14 cellular contexts compared by ENCODE assay signal in the genomic region with DNA sequence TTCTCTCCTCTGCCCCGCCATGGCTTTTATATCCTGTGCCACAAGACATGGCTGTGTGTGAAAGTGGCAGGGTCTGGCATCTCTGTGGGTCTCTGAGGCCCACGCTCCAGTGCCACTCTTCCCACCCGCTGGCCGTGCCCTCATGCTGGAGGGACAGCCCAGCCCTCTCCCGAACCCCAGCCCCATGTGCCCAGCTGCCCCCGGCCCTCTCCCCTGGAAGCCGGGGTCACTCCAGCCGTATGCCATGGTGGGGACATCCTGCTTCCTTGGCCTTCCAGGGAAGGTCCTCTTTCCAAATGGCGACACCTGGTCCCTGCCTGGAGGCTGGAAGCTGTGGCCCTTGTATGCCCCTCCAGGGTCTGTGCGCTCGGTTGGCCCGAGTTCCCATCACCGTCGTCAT.
DNase-seq lines count a peak whose midpoint lies in the region; ATAC-seq and TF ChIP-seq lines count a peak whose summit lies in the region.
"Had no signal": no experiment of that assay in that cellular context is flagged by ENCODE, and none has a peak within 500 bp of the region (broad histone marks: within the 10 kb centered on the region; RNA-seq: fewer than 3 reads in every experiment).

No MANE protein-coding gene starts in this region.

- no peak overlapping the region for H2AFZ ChIP-seq in mesenchymal stem cell (ENCODE audit: low read depth, low read length)
- H2AFZ ChIP-seq: PC-9 had no signal

- WGBS in mesenchymal stem cell = 93% methylated on average over 14 of the region's 14 CpGs
- 93% methylated on average over 14 of the region's 14 CpGs for WGBS in sigmoid colon, 2 donors

- intact Hi-C loops in sigmoid colon (cut with DNase I) = no loop called here

- H3K4ac ChIP-seq in mesenchymal stem cell (ENCODE audit: low read depth in 1 of 2, low read length in 2 of 2) = no peak overlapping the region

- H4K20me1 ChIP-seq in BLaER1 = peaks cover 100% of the 10 kb centered on the region

- H3K9ac ChIP-seq in BLaER1 (0 out of 2 replicates have a peak overlapping the region, but pooled peaks have one; percentile 24), mesenchymal stem cell (ENCODE audit: low read length) (no peak overlapping the region)

- H3K14ac ChIP-seq in mesenchymal stem cell (ENCODE audit: low read length in 2 of 2) = no peak overlapping the region

- no peak overlapping the region for H3K4me3 ChIP-seq in BLaER1
- no peak overlapping the region for H3K4me3 ChIP-seq in RWPE2 (ENCODE audit: severe bottlenecking)
- H3K4me3 ChIP-seq in mesenchymal stem cell (ENCODE audit: insufficient read depth in 1 of 2, low read depth in 1 of 2, low read length in 2 of 2) = no peak overlapping the region
- H3K4me3 ChIP-seq in sigmoid colon = no peak overlapping the region
- H3K4me3 ChIP-seq: PC-9 had no signal

- H3K4me1 ChIP-seq in BLaER1 (peaks cover 49% of the 10 kb centered on the region), RWPE2 (ENCODE audit: insufficient read depth, poor library complexity, severe bottlenecking) (no peaks in the 10 kb centered on the region), mesenchymal stem cell (ENCODE audit: control insufficient read depth, insufficient read depth, low read depth, low read length) (peaks cover 5% of the 10 kb centered on the region), sigmoid colon (peaks cover 0 to 56% (median 52%) of the 10 kb centered on the region in 4 donors)

- H3K36me3 ChIP-seq in BLaER1 (peaks cover 98% of the 10 kb centered on the region), RWPE2 (ENCODE audit: low read depth) (peaks cover 18% of the 10 kb centered on the region; the same call in 1 of the 2 replicates), mesenchymal stem cell (ENCODE audit: control insufficient read depth in 1 of 2, insufficient read depth in 2 of 2, low read depth in 1 of 2, low read length in 2 of 2) (peaks cover 5 to 33% of the 10 kb centered on the region in 2 experiments), sigmoid colon (peaks cover 0 to 13% (median 1%) of the 10 kb centered on the region in 4 donors)

- peaks cover 25% of the 10 kb centered on the region for H3K79me1 ChIP-seq in mesenchymal stem cell (replicated peaks; ENCODE audit: low read length, poor library complexity, severe bottlenecking)

- no peak for ATAC-seq in RWPE2 (ENCODE audit: low read depth)

- H2BK120ac ChIP-seq in mesenchymal stem cell (ENCODE audit: low read depth, low read length) = no peak overlapping the region

- H4K8ac ChIP-seq in mesenchymal stem cell (ENCODE audit: low read length) = no peak overlapping the region

- no peak overlapping the region for H2BK5ac ChIP-seq in mesenchymal stem cell (ENCODE audit: low read depth, low read length, poor library complexity, severe bottlenecking)

- H2BK12ac ChIP-seq in mesenchymal stem cell (ENCODE audit: low read length in 2 of 2) = no peak overlapping the region

- no peak for TF ChIP-seq EP300 in sigmoid colon (IDR thresholded peaks at IDR 0.05)

- no peak overlapping the region for H4K91ac ChIP-seq in mesenchymal stem cell (ENCODE audit: low read length)

- no peak for TF ChIP-seq POLR2A in sigmoid colon (IDR thresholded peaks at IDR 0.05)

- no peak overlapping the region for H3K23ac ChIP-seq in mesenchymal stem cell (ENCODE audit: low read length in 2 of 2)

- TF ChIP-seq CTCF in RWPE2 (IDR thresholded peaks at IDR 0.05; ENCODE audit: poor library complexity, severe bottlenecking) (no peak), sigmoid colon (IDR thresholded peaks at IDR 0.05) (no peak)

- no peaks in the 10 kb centered on the region for H3K27me3 ChIP-seq in BLaER1
- H3K27me3 ChIP-seq in RWPE2 (ENCODE audit: insufficient read depth, poor library complexity, severe bottlenecking) = no peaks in the 10 kb centered on the region
- no peaks in the 10 kb centered on the region for H3K27me3 ChIP-seq in mesenchymal stem cell (ENCODE audit: control insufficient read depth in 1 of 2, insufficient read depth in 1 of 2, low read length in 2 of 2)
- H3K27me3 ChIP-seq in sigmoid colon = no peaks in the 10 kb centered on the region

- H2AK5ac ChIP-seq in mesenchymal stem cell (ENCODE audit: low read length, severe bottlenecking) = no peak overlapping the region

- H3K27ac ChIP-seq in BLaER1 (peak overlapping the region; percentile 58), RWPE2 (ENCODE audit: poor library complexity, severe bottlenecking) (no peak overlapping the region), mesenchymal stem cell (ENCODE audit: low read length, poor library complexity, severe bottlenecking) (no peak overlapping the region), sigmoid colon (peak overlapping the region; percentile 11 to 93 (median 88))
- H3K27ac ChIP-seq: PC-9 had no signal

- DNase-seq in RWPE2 (ENCODE audit: low spot score) (peak; percentile 34), mesenchymal stem cell (no peak), sigmoid colon (no peak), hippocampal formation (lab: John Stamatoyannopoulos, UW) (no peak), NCI-H446 treated with DMSO at 0.1 percent for 48 hours (lab: John Stamatoyannopoulos, UW) (no peak), NCI-H524 (lab: John Stamatoyannopoulos, UW) (no peak), NCI-H774 (lab: John Stamatoyannopoulos, UW) (no peak)
- DNase-seq: EL, GF-D8, Kasumi-1, NCI-H2081 treated with DMSO at 0.1 percent for 48 hours, PC-9, RPMI8226 had no signal

- H3K4me2 ChIP-seq in BLaER1 (peak overlapping the region; percentile 77), mesenchymal stem cell (ENCODE audit: low read length, poor library complexity, severe bottlenecking) (no peak overlapping the region)
- H3K4me2 ChIP-seq: PC-9 had no signal

- H2BK15ac ChIP-seq in mesenchymal stem cell (ENCODE audit: low read depth, poor library complexity, severe bottlenecking) = peak overlapping the region; percentile 19

- no peak overlapping the region for H3K18ac ChIP-seq in mesenchymal stem cell (ENCODE audit: low read depth in 1 of 2, low read length in 2 of 2)

- H3K9me3 ChIP-seq in BLaER1 = no peaks in the 10 kb centered on the region
- H3K9me3 ChIP-seq in RWPE2 (ENCODE audit: severe bottlenecking) = no peaks in the 10 kb centered on the region
- no peaks in the 10 kb centered on the region for H3K9me3 ChIP-seq in mesenchymal stem cell (ENCODE audit: control insufficient read depth, low read length)
- no peaks in the 10 kb centered on the region for H3K9me3 ChIP-seq in sigmoid colon

Comparison
In these comparisons a context has a peak if more than half of its experiments do, and no peak if none do; other contexts are left out.
1. H3K27ac ChIP-seq: peak in BLaER1 (single experiment) and sigmoid colon (4 of 4); none in RWPE2 (single experiment) and mesenchymal stem cell (single experiment).